Comparison of ENCODE assay signal across 9 cellular contexts in genomic region chr18:25228410-25228809, GRCh38.
"Had no signal": no experiment of that assay in that cellular context is flagged by ENCODE, and none has a peak within 500 bp of the region (broad histone marks: within the 10 kb centered on the region; RNA-seq: fewer than 3 reads in every experiment).

No MANE protein-coding gene starts in this region.

- H3K4me1 ChIP-seq: colonic mucosa had no signal

- H3K9me3 ChIP-seq: colonic mucosa, tibial nerve had no signal

- H3K36me3 ChIP-seq: colonic mucosa had no signal

- H3K4me3 ChIP-seq: colonic mucosa, tibial nerve had no signal

- H3K27me3 ChIP-seq: colonic mucosa, tibial nerve had no signal

- H3K27ac ChIP-seq: colonic mucosa had no signal

- DNase-seq: activated naive CD4-positive, alpha-beta T cell treated with anti-CD3 and anti-CD28 coated beads, Interleukin-2, amount 10 ng/mL, durations not matched to agents 7 days and 5 days; colonic mucosa; effector memory CD4-positive, alpha-beta T cell; hippocampal formation; kidney glomerular epithelial cell; mammary epithelial cell; stimulated activated CD4-positive, alpha-beta T cell treated with anti-CD3 and anti-CD28 coated beads, Interleukin-15, amount 100 ng/mL, for 24 hours had no signal

- ATAC-seq: activated CD4-positive, CD25-positive, alpha-beta regulatory T cell treated with anti-CD3 and anti-CD28 coated beads, Interleukin-2, amount 50 U/mL, for 24 hours had no signal
